ENCODE assay signal across 1 cellular context in genomic region chr2:187553908-187554703, GRCh38.
TF ChIP-seq lines count a peak whose summit lies in the region.

Gene TFPI (minus strand): TSS chr2:187554435. CDS start chr2:187503768, 50,667 bp downstream.

TF ChIP-seq in K562, 482 proteins besides CTCF, POLR2A, EP300 and RAD21 (continued from another document and continues in another):
- TF ChIP-seq ADNP (tag; IDR thresholded peaks at IDR 0.05) (0 out of 2 replicates have a peak, but pooled peaks have one; percentile 8), CBX3 (IDR thresholded peaks at IDR 0.05; ENCODE audit: borderline replicate concordance in 1 of 2, low read length in 2 of 2) (no peak), SMAD2 (IDR thresholded peaks at IDR 0.05; ENCODE audit: low read depth, low read length) (no peak), ZSCAN29 (IDR thresholded peaks at IDR 0.05) (no peak), RREB1 (CRISPR knock-in tag; IDR thresholded peaks at IDR 0.05) (no peak), ZBTB40 (IDR thresholded peaks at IDR 0.05) (peak; percentile 55), ZBTB40 (CRISPR knock-in tag; IDR thresholded peaks at IDR 0.05) (no peak), BCLAF1 (IDR thresholded peaks at IDR 0.05; ENCODE audit: borderline replicate concordance in 1 of 2, control insufficient read depth in 1 of 2, low read depth in 2 of 2, low read length in 1 of 2) (peak in 1 of 2 experiments; percentile 57; a peak in 1 of 4 replicates), ZNF408 (CRISPR knock-in tag; IDR thresholded peaks at IDR 0.05; ENCODE audit: low read depth) (no peak), MYBL2 (IDR thresholded peaks at IDR 0.05; ENCODE audit: low read depth) (peak; percentile 45; the same call in 1 of the 2 replicates), MYBL2 (CRISPR knock-in tag; IDR thresholded peaks at IDR 0.05; ENCODE audit: borderline replicate concordance) (no peak), ZNF766 (CRISPR knock-in tag; conservative IDR thresholded peaks at IDR 0.05) (no peak), BRD9 (IDR thresholded peaks at IDR 0.05; ENCODE audit: low read depth, partially characterized antibody) (peak; percentile 69), ARID1B (IDR thresholded peaks at IDR 0.05) (peak; percentile 16; the same call in 1 of the 2 replicates), YY1 (IDR thresholded peaks at IDR 0.05; ENCODE audit: borderline replicate concordance in 1 of 3, control insufficient read depth in 1 of 3, extremely low read depth in 1 of 3, insufficient read depth in 3 of 3, insufficient read length in 1 of 3, insufficient replicate concordance in 2 of 3, low read depth in 1 of 3, low read length in 2 of 3) (peak in 1 of 3 experiments; percentile 56), EGR1 (conservative IDR thresholded peaks at IDR 0.05) (no peak), JUNB (CRISPR knock-in tag; conservative IDR thresholded peaks at IDR 0.05) (no peak), ZNF253 (CRISPR knock-in tag; conservative IDR thresholded peaks at IDR 0.05) (no peak), GABPB1 (CRISPR knock-in tag; IDR thresholded peaks at IDR 0.05) (peak; percentile 57; the same call in 1 of the 2 replicates), SRF (CRISPR knock-in tag; IDR thresholded peaks at IDR 0.05) (no peak; a peak in 1 of 4 replicates), NCOA2 (IDR thresholded peaks at IDR 0.05; ENCODE audit: partially characterized antibody in 2 of 2) (no peak), RFX5 (IDR thresholded peaks at IDR 0.05; ENCODE audit: low read depth, low read length) (no peak), E2F3 (CRISPR knock-in tag; IDR thresholded peaks at IDR 0.05) (no peak), TRIM24 (IDR thresholded peaks at IDR 0.05) (no peak), NR2C1 (IDR thresholded peaks at IDR 0.05) (no peak), NR2C1 (tag; IDR thresholded peaks at IDR 0.05) (no peak), RBFOX2 (IDR thresholded peaks at IDR 0.05; ENCODE audit: low read depth, low read length) (peak; percentile 67), NR2C2 (CRISPR knock-in tag; IDR thresholded peaks at IDR 0.05) (no peak), NR2C2 (tag; IDR thresholded peaks at IDR 0.05) (0 out of 2 replicates have a peak, but pooled peaks have one; percentile 33), POLR2B (IDR thresholded peaks at IDR 0.05; ENCODE audit: low read depth, partially characterized antibody) (peak; percentile 88), CHD1 (IDR thresholded peaks at IDR 0.05; ENCODE audit: low read length) (peak; percentile 45), ZNF140 (CRISPR knock-in tag; IDR thresholded peaks at IDR 0.05) (no peak), KLF6 (CRISPR knock-in tag; IDR thresholded peaks at IDR 0.05; ENCODE audit: borderline replicate concordance) (no peak), PKNOX1 (IDR thresholded peaks at IDR 0.05) (peak; percentile 48; the same call in 1 of the 2 replicates), GTF2F1 (IDR thresholded peaks at IDR 0.05; ENCODE audit: low read depth, low read length) (peak; percentile 55; the same call in 1 of the 2 replicates), SUPT5H (IDR thresholded peaks at IDR 0.05) (peak; percentile 85), PCBP2 (IDR thresholded peaks at IDR 0.05; ENCODE audit: low read depth, low read length, poor library complexity, severe bottlenecking) (no peak), ZC3H4 (CRISPR knock-in tag; IDR thresholded peaks at IDR 0.05; ENCODE audit: borderline replicate concordance) (no peak), NR4A1 (CRISPR knock-in tag; IDR thresholded peaks at IDR 0.05) (no peak), NR4A1 (tag; IDR thresholded peaks at IDR 0.05) (no peak), SNRNP70 (optimal IDR thresholded peaks at IDR 0.05; ENCODE audit: low read depth, low read length) (no peak), HMBOX1 (IDR thresholded peaks at IDR 0.05) (peak; percentile 83), LEF1 (IDR thresholded peaks at IDR 0.05) (peak; percentile 45; the same call in 1 of the 2 replicates), PML (IDR thresholded peaks at IDR 0.05; ENCODE audit: low read length) (peak; percentile 87), RFX7 (CRISPR knock-in tag; IDR thresholded peaks at IDR 0.05) (no peak), FOXP1 (CRISPR knock-in tag; IDR thresholded peaks at IDR 0.05) (no peak), CC2D1A (IDR thresholded peaks at IDR 0.05) (peak; percentile 57; the same call in 1 of the 2 replicates), ZEB2 (IDR thresholded peaks at IDR 0.05) (0 out of 2 replicates have a peak, but pooled peaks have one; percentile 48), SMARCE1 (IDR thresholded peaks at IDR 0.05) (peak; percentile 55), KLF16 (IDR thresholded peaks at IDR 0.05) (no peak)
